25 cellular contexts compared by ENCODE assay signal in the genomic region with DNA sequence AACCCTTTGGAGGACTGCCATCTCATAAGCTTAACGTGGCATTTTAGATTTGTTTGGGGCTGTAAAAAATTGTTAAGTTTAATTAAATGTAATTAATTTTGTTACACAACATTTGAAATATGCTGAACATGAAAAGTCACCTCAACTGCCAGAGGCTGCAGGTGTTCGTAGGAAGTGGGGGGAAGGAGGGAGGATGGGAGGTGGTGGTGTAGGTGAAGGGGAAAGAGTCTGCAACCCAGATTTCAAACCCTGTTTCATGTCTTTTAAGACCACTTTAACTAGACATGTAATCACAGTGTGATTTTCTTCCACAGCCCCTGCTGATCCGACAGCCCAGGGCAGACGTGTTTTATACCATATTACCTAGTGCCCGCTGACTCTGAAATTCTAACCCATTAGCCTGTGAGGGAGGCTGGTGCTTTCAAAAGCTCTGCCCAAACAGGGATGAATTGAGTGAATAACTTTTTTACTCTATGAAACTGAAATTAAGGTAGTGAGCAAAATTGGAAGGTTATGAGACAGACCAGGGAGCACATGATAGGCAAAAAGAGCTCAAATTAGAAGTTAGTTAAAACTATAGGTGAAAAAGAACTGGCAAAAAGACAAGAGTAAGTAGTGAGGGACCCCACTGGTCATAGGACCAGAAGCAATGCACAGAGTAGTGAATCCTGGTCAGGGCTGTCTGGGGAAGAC.
DNase-seq lines count a peak whose midpoint lies in the region; ATAC-seq, FAIRE-seq and TF ChIP-seq lines count a peak whose summit lies in the region.
"Had no signal": no experiment of that assay in that cellular context is flagged by ENCODE, and none has a peak within 500 bp of the region (broad histone marks: within the 10 kb centered on the region; RNA-seq: fewer than 3 reads in every experiment).

No MANE protein-coding gene starts in this region.

- DNase-seq in activated CD4-positive, alpha-beta T cell treated with anti-CD3 and anti-CD28 coated beads, Interleukin-2, amount 10 ng/mL, durations not matched to agents 24 days and 14 days: no peak
- no peak for DNase-seq in activated CD4-positive, alpha-beta T cell treated with anti-CD3 and anti-CD28 coated beads for 48 hours
- DNase-seq in NCI-H1105 treated with DMSO at 0.1 percent for 48 hours (lab: John Stamatoyannopoulos, UW) (peak; percentile 71), osteoblast (ENCODE audit: insufficient read length, low spot score, missing footprints) (peak; percentile 17), tibial artery (no peak), HepG2 (ENCODE audit: low spot score) (no peak)
- DNase-seq: DMS53; GF-D8; H7; IMR-90; Karpas-422; MG63; NCI-H1048; NCI-H2029 treated with DMSO at 0.1 percent for 48 hours; NCI-H446 treated with DMSO at 0.1 percent for 48 hours; NCI-H526 treated with DMSO at 0.1 percent for 48 hours; NK-92 treated with Interleukin-12 subunit alpha and Interleukin-12 subunit beta, amount 100 ng/mL, for 24 hours had no signal

- TF ChIP-seq POLR2A in HepG2 (IDR thresholded peaks at IDR 0.05; ENCODE audit: insufficient read depth in 1 of 2, low read depth in 2 of 2, low read length in 2 of 2): no peak

- H3K4me1 ChIP-seq in osteoblast (ENCODE audit: insufficient read depth, low read length) (no peaks in the 10 kb centered on the region), tibial artery (no peaks in the 10 kb centered on the region), HepG2 (ENCODE audit: insufficient read depth, low read length) (peaks cover 5% of the 10 kb centered on the region; the same call in 1 of the 2 replicates)

- no peak overlapping the region for H2AFZ ChIP-seq in osteoblast (ENCODE audit: low read length)
- H2AFZ ChIP-seq in HepG2 (ENCODE audit: low read length): no peak overlapping the region

- TF ChIP-seq EP300 in HepG2 (IDR thresholded peaks at IDR 0.05; ENCODE audit: low read depth in 2 of 2, low read length in 2 of 2) (no peak), HepG2 (CRISPR knock-in tag; IDR thresholded peaks at IDR 0.05; ENCODE audit: borderline replicate concordance) (no peak)

- no peak overlapping the region for H3K4me2 ChIP-seq in osteoblast (ENCODE audit: insufficient read depth, low read length)
- no peak overlapping the region for H3K4me2 ChIP-seq in HepG2 (ENCODE audit: low read depth, low read length)
- H3K4me2 ChIP-seq: A549 had no signal

- BruUV-seq in HepG2 (replicated peaks; lab: Mats Ljungman, UMichigan): no TSS peak

- no peak overlapping the region for H3K4me3 ChIP-seq in osteoblast (ENCODE audit: insufficient read depth, low read length)
- no peak overlapping the region for H3K4me3 ChIP-seq in tibial artery
- H3K4me3 ChIP-seq in HepG2 (replicated peaks in 1 of 3; ENCODE audit: insufficient read depth in 1 of 3, low read depth in 2 of 3, low read length in 3 of 3): no peak overlapping the region
- H3K4me3 ChIP-seq: A549, MG63 had no signal

- WGBS in HepG2 (ENCODE audit: low lambda C conversion rate): 96% methylated on average over 5 of the region's 5 CpGs

- no peak for FAIRE-seq in HepG2 (lab: Jason Lieb, UNC)
- FAIRE-seq: A549, D721Med, GM19239 had no signal

- intact Hi-C loops in activated CD4-positive, alpha-beta T cell treated with anti-CD3 and anti-CD28 coated beads, Interleukin-2, amount 10 ng/mL, durations not matched to agents 24 days and 14 days (cut with micrococcal nuclease): no loop called here
- intact Hi-C loops in tibial artery (cut with DNase I; ENCODE audit: low total_unique reads) (no loop called here), HepG2 (cut with micrococcal nuclease; ENCODE audit: unreplicated experiment) (no loop called here)

- H3K27ac ChIP-seq in osteoblast (ENCODE audit: low read depth, low read length) (no peak overlapping the region), tibial artery (no peak overlapping the region), HepG2 (ENCODE audit: extremely low read length, insufficient read depth, low read length) (no peak overlapping the region)

- no peak overlapping the region for H3K4me3 Mint-ChIP-seq in activated CD4-positive, alpha-beta T cell treated with anti-CD3 and anti-CD28 coated beads, Interleukin-2, amount 10 ng/mL, durations not matched to agents 24 days and 14 days
- H3K4me3 Mint-ChIP-seq: B cell, CD14-positive monocyte had no signal

- H4K20me1 ChIP-seq in osteoblast (ENCODE audit: insufficient read depth, low read length) (no peaks in the 10 kb centered on the region), HepG2 (ENCODE audit: insufficient read depth, low read length) (no peaks in the 10 kb centered on the region)

- peaks cover 23% of the 10 kb centered on the region for H3K36me3 Mint-ChIP-seq in activated CD4-positive, alpha-beta T cell treated with anti-CD3 and anti-CD28 coated beads, Interleukin-2, amount 10 ng/mL, durations not matched to agents 24 days and 14 days (ENCODE audit: low read depth)

- in situ Hi-C loops in HepG2 (cut with HindIII; ENCODE audit: extremely low pct_ligation_motif_present, low pct_unique_long_range_greater_than_20kb): no loop called here

- H3K9ac ChIP-seq in HepG2 (ENCODE audit: insufficient read depth, low read depth, low read length): no peak overlapping the region

- H3K79me2 ChIP-seq in osteoblast (ENCODE audit: insufficient read depth, low read length) (no peaks in the 10 kb centered on the region), HepG2 (ENCODE audit: insufficient read depth, low read length) (no peaks in the 10 kb centered on the region)

- ATAC-seq in HG02798 (IDR thresholded peaks at IDR 0.05; ENCODE audit: poor library complexity, unreplicated experiment) (peak; percentile 34), HepG2 (no peak), HG02759 (IDR thresholded peaks at IDR 0.05; ENCODE audit: unreplicated experiment) (no peak)
- ATAC-seq: SK-N-SH treated with all-trans-retinoic acid at 6 μM for 48 hours had no signal

- no peaks in the 10 kb centered on the region for H3K27me3 Mint-ChIP-seq in activated CD4-positive, alpha-beta T cell treated with anti-CD3 and anti-CD28 coated beads, Interleukin-2, amount 10 ng/mL, durations not matched to agents 24 days and 14 days
- H3K27me3 Mint-ChIP-seq: B cell had no signal

- H3K27me3 ChIP-seq in osteoblast (ENCODE audit: insufficient read depth, low read length) (no peaks in the 10 kb centered on the region), tibial artery (no peaks in the 10 kb centered on the region), HepG2 (ENCODE audit: control insufficient read depth in 1 of 2, insufficient read depth in 2 of 2, low read length in 2 of 2) (no peaks in the 10 kb centered on the region; a peak in 1 of 5 replicates)
- H3K27me3 ChIP-seq: MG63 had no signal

- H3K9me3 Mint-ChIP-seq in activated CD4-positive, alpha-beta T cell treated with anti-CD3 and anti-CD28 coated beads, Interleukin-2, amount 10 ng/mL, durations not matched to agents 24 days and 14 days: no peaks in the 10 kb centered on the region

- TF ChIP-seq CTCF in osteoblast (IDR thresholded peaks at IDR 0.05; ENCODE audit: extremely low read depth, low read depth, low read length): no peak
- TF ChIP-seq CTCF in tibial artery (IDR thresholded peaks at IDR 0.05): no peak
- TF ChIP-seq CTCF in HepG2 (CRISPR knock-in tag; IDR thresholded peaks at IDR 0.05): no peak

- H3K4me1 Mint-ChIP-seq in activated CD4-positive, alpha-beta T cell treated with anti-CD3 and anti-CD28 coated beads, Interleukin-2, amount 10 ng/mL, durations not matched to agents 24 days and 14 days: no peaks in the 10 kb centered on the region
- H3K4me1 Mint-ChIP-seq: B cell, CD14-positive monocyte had no signal

- H3K9me3 ChIP-seq in osteoblast (ENCODE audit: low read depth, low read length): no peaks in the 10 kb centered on the region
- H3K9me3 ChIP-seq in tibial artery: peaks cover 0 to 12% (median 0%) of the 10 kb centered on the region in 3 donors
- H3K9me3 ChIP-seq in HepG2 (ENCODE audit: low read length): no peaks in the 10 kb centered on the region
- H3K9me3 ChIP-seq: A549, MG63 had no signal

- CTCF ChIA-PET in HepG2 (lab: Yijun Ruan, JAX; ENCODE audit: low intra/inter-chr PET ratio, low total read pairs): no interaction called here

- no peak for TF ChIP-seq RAD21 in HepG2 (CRISPR knock-in tag; IDR thresholded peaks at IDR 0.05)

- POLR2A ChIA-PET in HepG2 (lab: Yijun Ruan, JAX): no interaction called here

- H3K27ac Mint-ChIP-seq in activated CD4-positive, alpha-beta T cell treated with anti-CD3 and anti-CD28 coated beads, Interleukin-2, amount 10 ng/mL, durations not matched to agents 24 days and 14 days: peak overlapping the region; percentile 34
- H3K27ac Mint-ChIP-seq: B cell, CD14-positive monocyte had no signal

- H3K36me3 ChIP-seq in osteoblast (ENCODE audit: insufficient read depth, low read length) (peaks cover 13% of the 10 kb centered on the region), tibial artery (peaks cover 21 to 42% (median 25%) of the 10 kb centered on the region in 3 donors), HepG2 (replicated peaks in 1 of 2; ENCODE audit: control insufficient read depth in 1 of 2, insufficient read depth in 2 of 2, low read length in 2 of 2) (peaks cover 1 to 9% of the 10 kb centered on the region in 2 experiments; a peak in 3 of 5 replicates)

TF ChIP-seq in HepG2, 621 proteins besides CTCF, POLR2A, EP300 and RAD21 (continues in another document):
- TF ChIP-seq MXD4 (CRISPR knock-in tag; IDR thresholded peaks at IDR 0.05): no peak
- TF ChIP-seq, protein P1, sequence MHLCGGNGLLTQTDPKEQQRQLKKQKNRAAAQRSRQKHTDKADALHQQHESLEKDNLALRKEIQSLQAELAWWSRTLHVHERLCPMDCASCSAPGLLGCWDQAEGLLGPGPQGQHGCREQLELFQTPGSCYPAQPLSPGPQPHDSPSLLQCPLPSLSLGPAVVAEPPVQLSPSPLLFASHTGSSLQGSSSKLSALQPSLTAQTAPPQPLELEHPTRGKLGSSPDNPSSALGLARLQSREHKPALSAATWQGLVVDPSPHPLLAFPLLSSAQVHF (CRISPR knock-in tag; IDR thresholded peaks at IDR 0.05): no peak
- TF ChIP-seq XBP1 (CRISPR knock-in tag; IDR thresholded peaks at IDR 0.05): no peak
- no peak for TF ChIP-seq ZNF282 (IDR thresholded peaks at IDR 0.05; ENCODE audit: partially characterized antibody)
- TF ChIP-seq SPEN (CRISPR knock-in tag; IDR thresholded peaks at IDR 0.05; ENCODE audit: low read depth): no peak
- TF ChIP-seq FOXJ3 (CRISPR knock-in tag; IDR thresholded peaks at IDR 0.05; ENCODE audit: borderline replicate concordance): no peak
- TF ChIP-seq, protein P2, sequence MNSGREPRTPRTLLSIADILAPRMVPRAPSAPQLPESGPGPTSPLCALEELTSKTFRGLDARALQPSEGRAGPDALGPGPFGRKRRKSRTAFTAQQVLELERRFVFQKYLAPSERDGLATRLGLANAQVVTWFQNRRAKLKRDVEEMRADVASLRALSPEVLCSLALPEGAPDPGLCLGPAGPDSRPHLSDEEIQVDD (CRISPR knock-in tag; IDR thresholded peaks at IDR 0.05; ENCODE audit: borderline replicate concordance): no peak

Comparison
In these comparisons a context has a peak if more than half of its experiments do, and no peak if none do; other contexts are left out.
1. DNase-seq: peak in NCI-H1105 treated with DMSO at 0.1 percent for 48 hours (single experiment) and osteoblast (single experiment); none in activated CD4-positive, alpha-beta T cell treated with anti-CD3 and anti-CD28 coated beads, Interleukin-2, amount 10 ng/mL, durations not matched to agents 24 days and 14 days (single experiment), activated CD4-positive, alpha-beta T cell treated with anti-CD3 and anti-CD28 coated beads for 48 hours (single experiment), tibial artery (0 of 2) and HepG2 (single experiment).